In genomic region chr4:114926508-114926907, GRCh38 we compare ENCODE assay signal across 19 cellular contexts.
"Had no signal": no experiment of that assay in that cellular context is flagged by ENCODE, and none has a peak within 500 bp of the region (broad histone marks: within the 10 kb centered on the region; RNA-seq: fewer than 3 reads in every experiment).

No MANE protein-coding gene starts in this region.

- H3K9me3 ChIP-seq: sigmoid colon, tibial artery had no signal

- H3K27ac ChIP-seq: foreskin keratinocyte, sigmoid colon, tibial artery had no signal

- H3K4me3 ChIP-seq: sigmoid colon, smooth muscle cell, tibial artery had no signal

- H3K27me3 ChIP-seq: foreskin keratinocyte, sigmoid colon, tibial artery had no signal

- H3K4me1 ChIP-seq: foreskin keratinocyte, sigmoid colon, tibial artery had no signal

- DNase-seq: activated B cell treated with CpG ODN at 0.5 μM for 24 hours; activated CD4-positive, alpha-beta memory T cell treated with anti-CD3 and anti-CD28 coated beads for 36 hours; activated CD4-positive, alpha-beta T cell treated with anti-CD3 and anti-CD28 coated beads for 48 hours; activated naive CD4-positive, alpha-beta T cell treated with Interleukin-2 at 50 U/mL for 16 hours; activated naive CD8-positive, alpha-beta T cell treated with anti-CD3 and anti-CD28 coated beads for 36 hours; activated T-cell treated with anti-CD3 and anti-CD28 coated beads, Interleukin-2, amount 50 U/mL, for 48 hours; amniotic stem cell; effector CD8-positive, alpha-beta T cell; foreskin keratinocyte; left ventricle myocardium superior; mammary epithelial cell; posterior cingulate gyrus; sigmoid colon; stimulated activated CD4-positive, alpha-beta T cell treated with anti-CD3 and anti-CD28 coated beads, Interleukin-2, amount 100 ng/mL, for 48 hours; stimulated activated CD8-positive, alpha-beta memory T cell treated with anti-CD3 and anti-CD28 coated beads, Interleukin-4, amount 100 ng/mL, for 48 hours; stimulated activated naive B cell treated with anti-CD40 and anti-IgM and Interleukin-4, amounts not matched to agents 10 μg/mL and 1 μg/mL and 100 μg/mL, for 72 hours; T1000; tibial artery had no signal

- H3K36me3 ChIP-seq: sigmoid colon, tibial artery had no signal
